Comparison of ENCODE assay signal across 9 cellular contexts in the genomic region with DNA sequence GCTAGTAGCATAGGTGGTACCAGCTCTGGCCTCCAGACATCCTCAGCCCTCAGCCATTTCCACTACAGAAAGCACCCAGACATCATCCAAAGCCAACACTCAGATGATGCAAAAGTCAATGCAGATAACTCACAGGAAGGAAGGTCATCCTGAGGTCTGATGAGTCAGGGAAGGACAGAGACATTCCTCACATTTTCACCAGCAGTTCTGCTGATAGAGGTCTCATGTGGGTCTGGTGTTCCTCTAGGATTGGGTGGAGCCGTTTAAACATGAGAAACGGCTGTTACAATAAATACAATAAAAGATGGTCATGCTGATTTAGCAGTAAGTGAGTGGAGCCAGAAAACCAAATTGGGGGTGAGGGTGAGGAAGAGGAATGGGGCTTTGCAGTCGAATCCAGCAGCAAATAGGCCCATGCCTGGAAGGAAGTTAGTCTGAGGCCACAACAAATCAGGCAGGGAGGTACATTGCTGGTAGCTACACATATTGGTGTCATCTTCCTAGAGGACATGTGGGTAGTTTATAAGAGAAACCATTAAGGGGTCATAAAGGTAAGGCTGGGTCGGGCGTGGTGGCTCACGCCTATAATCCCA. TPM values are rescaled to one million over a fixed set of nuclear protein-coding genes. Genes with fewer than 3 reads are reported as not detected.
DNase-seq lines count a peak whose midpoint lies in the region; ATAC-seq, FAIRE-seq and TF ChIP-seq lines count a peak whose summit lies in the region.
"Had no signal": no experiment of that assay in that cellular context is flagged by ENCODE, and none has a peak within 500 bp of the region (broad histone marks: within the 10 kb centered on the region; RNA-seq: fewer than 3 reads in every experiment).

No MANE protein-coding gene starts in this region.

- peaks cover 44% of the 10 kb centered on the region for H3K4me1 ChIP-seq in astrocyte (ENCODE audit: insufficient read depth, low read length)
- H3K4me1 ChIP-seq in keratinocyte (ENCODE audit: control insufficient read depth, extremely low read depth, insufficient read depth, low read length), result peaks cover 80% of the 10 kb centered on the region

- H3K4me3 ChIP-seq in astrocyte (ENCODE audit: insufficient read depth, low read depth, low read length) (no peak overlapping the region), keratinocyte (ENCODE audit: control insufficient read depth in 2 of 3, extremely low read depth in 1 of 3, insufficient read depth in 2 of 3, low read depth in 1 of 3, low read length in 3 of 3) (no peak overlapping the region)

- H3K9me3 ChIP-seq in astrocyte (ENCODE audit: insufficient read depth, low read depth, low read length) (no peaks in the 10 kb centered on the region), keratinocyte (ENCODE audit: control insufficient read depth, low read depth, low read length) (no peaks in the 10 kb centered on the region)

- no peaks in the 10 kb centered on the region for H3K36me3 Mint-ChIP-seq in astrocyte (ENCODE audit: low read depth, unreplicated experiment)
- H3K36me3 Mint-ChIP-seq in type B pancreatic cell, result no peaks in the 10 kb centered on the region

- H3K27me3 Mint-ChIP-seq in astrocyte (ENCODE audit: low read depth, unreplicated experiment) (no peaks in the 10 kb centered on the region), type B pancreatic cell (no peaks in the 10 kb centered on the region)

- H4K20me1 ChIP-seq in astrocyte (ENCODE audit: insufficient read depth, low read length) (no peaks in the 10 kb centered on the region), keratinocyte (ENCODE audit: control insufficient read depth, extremely low read depth, insufficient read depth, low read length) (no peaks in the 10 kb centered on the region)

- dilution Hi-C loops in keratinocyte (cut with MboI; ENCODE audit: extremely low pct_ligation_motif_present, low sequenced_read_pairs), result no loop called here

- no peak for ATAC-seq in GM18873 (IDR thresholded peaks at IDR 0.05; ENCODE audit: low FRiP score, unreplicated experiment)
- ATAC-seq in HG02938 (IDR thresholded peaks at IDR 0.05; ENCODE audit: unreplicated experiment), result no peak
- ATAC-seq in GM21423 (IDR thresholded peaks at IDR 0.05; ENCODE audit: unreplicated experiment), result no peak

- peak; percentile 44 for DNase-seq in SIG-M5 treated with dmso at 0.1 percent for 504 hours (lab: John Stamatoyannopoulos, UW; ENCODE audit: unreplicated experiment)
- DNase-seq in SIG-M5 (lab: John Stamatoyannopoulos, UW), result no peak
- peak; percentile 98 for DNase-seq in astrocyte (ENCODE audit: low read depth)
- peak; percentile 94 for DNase-seq in keratinocyte (ENCODE audit: low read depth, low spot score)
- no peak for DNase-seq in type B pancreatic cell (ENCODE audit: extremely low spot score, unreplicated experiment)

- no peaks in the 10 kb centered on the region for H3K36me3 ChIP-seq in astrocyte (ENCODE audit: insufficient read depth, low read length)
- no peaks in the 10 kb centered on the region for H3K36me3 ChIP-seq in keratinocyte (ENCODE audit: control insufficient read depth in 2 of 2, extremely low read depth in 1 of 2, insufficient read depth in 2 of 2, low read length in 2 of 2)

- peak overlapping the region; percentile 16 for H2AFZ ChIP-seq in astrocyte (ENCODE audit: low read depth, low read length)
- H2AFZ ChIP-seq in keratinocyte (ENCODE audit: control insufficient read depth, low read length), result no peak overlapping the region

- H3K79me2 ChIP-seq in astrocyte (ENCODE audit: insufficient read depth, low read length), result no peaks in the 10 kb centered on the region
- peaks cover 6% of the 10 kb centered on the region for H3K79me2 ChIP-seq in keratinocyte (ENCODE audit: control insufficient read depth, insufficient read depth, low read length)

- H3K9ac ChIP-seq in astrocyte (ENCODE audit: low read length), result peak overlapping the region; percentile 31
- H3K9ac ChIP-seq in keratinocyte (ENCODE audit: control insufficient read depth, extremely low read depth, insufficient read depth, low read length), result peak overlapping the region; percentile 51

- H3K27ac Mint-ChIP-seq in astrocyte (ENCODE audit: unreplicated experiment) (peak overlapping the region; percentile 93), type B pancreatic cell (peak overlapping the region; percentile 74)

- no peaks in the 10 kb centered on the region for H3K9me1 ChIP-seq in keratinocyte (ENCODE audit: control insufficient read depth, extremely low read depth, insufficient read depth, low read length)

- H3K9me3 Mint-ChIP-seq in astrocyte (ENCODE audit: unreplicated experiment) (no peaks in the 10 kb centered on the region), type B pancreatic cell (no peaks in the 10 kb centered on the region)

- H3K4me3 Mint-ChIP-seq in astrocyte (ENCODE audit: unreplicated experiment) (peak overlapping the region; percentile 55), type B pancreatic cell (peak overlapping the region; percentile 4)

- FAIRE-seq in astrocyte (lab: Jason Lieb, UNC), result peak; percentile 98
- peak; percentile 99 for FAIRE-seq in keratinocyte (lab: Jason Lieb, UNC)
- FAIRE-seq: A204.1 had no signal

- no peak for TF ChIP-seq CTCF in astrocyte (IDR thresholded peaks at IDR 0.05; ENCODE audit: insufficient read depth, low read depth, low read length)
- no peak for TF ChIP-seq CTCF in keratinocyte (optimal IDR thresholded peaks at IDR 0.05 in 1 of 3, IDR thresholded peaks at IDR 0.05 in 1 of 3, conservative IDR thresholded peaks at IDR 0.05 in 1 of 3; ENCODE audit: extremely low read depth in 1 of 3, insufficient read depth in 2 of 3, low read length in 3 of 3)
- no peak for TF ChIP-seq CTCF in type B pancreatic cell (conservative IDR thresholded peaks at IDR 0.05)

- peaks cover 35% of the 10 kb centered on the region for H3K4me1 Mint-ChIP-seq in astrocyte (ENCODE audit: low read depth, unreplicated experiment)
- H3K4me1 Mint-ChIP-seq in type B pancreatic cell (ENCODE audit: unreplicated experiment), result peaks cover 31% of the 10 kb centered on the region

- H3K27me3 ChIP-seq in astrocyte (ENCODE audit: insufficient read depth, low read length), result no peaks in the 10 kb centered on the region
- H3K27me3 ChIP-seq in keratinocyte (ENCODE audit: control insufficient read depth, extremely low read depth, insufficient read depth, low read length), result no peaks in the 10 kb centered on the region

- H3K27ac ChIP-seq in astrocyte (ENCODE audit: low read depth, low read length) (peak overlapping the region; percentile 79), keratinocyte (ENCODE audit: control insufficient read depth, insufficient read depth, low read length) (peak overlapping the region; percentile 81)

- H3K4me2 ChIP-seq in astrocyte (ENCODE audit: low read length) (peak overlapping the region; percentile 27), keratinocyte (ENCODE audit: control insufficient read depth, extremely low read depth, insufficient read depth, low read depth, low read length) (peak overlapping the region; percentile 57)

RNA-seq across cellular contexts. Expression of a gene that starts 33.3 kb away (rescaled TPM):
- total RNA-seq in astrocyte (434 and 521 TPM in 2 replicates), type B pancreatic cell (ENCODE audit: low replicate concordance) (204 and 295 TPM in 2 replicates)
- polyA plus RNA-seq in keratinocyte, result 271 to 566 TPM (median 289 TPM) in 3 replicates
- 139 TPM for polyA plus RNA-seq in keratinocyte (2011; ENCODE audit: low read depth)
- polyA plus RNA-seq in keratinocyte (2011; cell fraction: cytosol; rRNA removed), result 224 and 242 TPM in 2 replicates
- polyA plus RNA-seq in keratinocyte (2011; cell fraction: nucleus; rRNA removed), result 1,762 and 1,792 TPM in 2 replicates
- polyA plus RNA-seq in keratinocyte (2012; ENCODE audit: low replicate concordance), result 243 and 645 TPM in 2 replicates
- 1,184 to 1,540 TPM (median 1,356 TPM) in 3 replicates for polyA minus RNA-seq in keratinocyte
- 873 TPM for polyA minus RNA-seq in keratinocyte (2011; cell fraction: cytosol; rRNA and poly(A)+ RNA removed)
- polyA minus RNA-seq in keratinocyte (2011; cell fraction: nucleus; rRNA and poly(A)+ RNA removed), result 2,395 and 3,178 TPM in 2 replicates

Comparison
In these comparisons a context has a peak if more than half of its experiments do, and no peak if none do; other contexts are left out.
1. DNase-seq: peak in SIG-M5 treated with dmso at 0.1 percent for 504 hours (single experiment), astrocyte (single experiment) and keratinocyte (single experiment); none in SIG-M5 (single experiment) and type B pancreatic cell (single experiment).